8 cellular contexts compared by ENCODE assay signal in genomic region chr11:30960387-30960992, GRCh38.
DNase-seq lines count a peak whose midpoint lies in the region; TF ChIP-seq lines count a peak whose summit lies in the region.

No MANE protein-coding gene starts in this region.

- no peak overlapping the region for H2AFZ ChIP-seq in osteoblast (ENCODE audit: low read length)

- intact Hi-C loops in vagina (cut with DNase I): no loop called here

- H3K9me3 ChIP-seq in osteoblast (ENCODE audit: low read depth, low read length): no peaks in the 10 kb centered on the region
- H3K9me3 ChIP-seq in vagina: no peaks in the 10 kb centered on the region

- H3K4me2 ChIP-seq in osteoblast (ENCODE audit: insufficient read depth, low read length): no peak overlapping the region

- H3K27ac ChIP-seq in osteoblast (ENCODE audit: low read depth, low read length) (no peak overlapping the region), vagina (no peak overlapping the region)

- H3K36me3 ChIP-seq in osteoblast (ENCODE audit: insufficient read depth, low read length): no peaks in the 10 kb centered on the region
- no peaks in the 10 kb centered on the region for H3K36me3 ChIP-seq in vagina

- no peak for TF ChIP-seq POLR2A in vagina (IDR thresholded peaks at IDR 0.05)

- TF ChIP-seq CTCF in osteoblast (IDR thresholded peaks at IDR 0.05; ENCODE audit: extremely low read depth, low read depth, low read length) (peak; percentile 44), vagina (IDR thresholded peaks at IDR 0.05) (no peak)

- no peaks in the 10 kb centered on the region for H3K4me1 ChIP-seq in osteoblast (ENCODE audit: insufficient read depth, low read length)
- no peaks in the 10 kb centered on the region for H3K4me1 ChIP-seq in vagina

- H3K27me3 ChIP-seq in osteoblast (ENCODE audit: insufficient read depth, low read length) (no peaks in the 10 kb centered on the region), vagina (no peaks in the 10 kb centered on the region)

- no peaks in the 10 kb centered on the region for H4K20me1 ChIP-seq in osteoblast (ENCODE audit: insufficient read depth, low read length)

- H3K4me3 ChIP-seq in osteoblast (ENCODE audit: insufficient read depth, low read length) (no peak overlapping the region), vagina (no peak overlapping the region)

- H3K79me2 ChIP-seq in osteoblast (ENCODE audit: insufficient read depth, low read length): no peaks in the 10 kb centered on the region

- DNase-seq in SIG-M5 treated with dmso at 0.1 percent for 504 hours (lab: John Stamatoyannopoulos, UW; ENCODE audit: unreplicated experiment): peak; percentile 43
- no peak for DNase-seq in SIG-M5 (lab: John Stamatoyannopoulos, UW)
- DNase-seq in NCI-H345 (lab: John Stamatoyannopoulos, UW): peak; percentile 33
- peak; percentile 26 for DNase-seq in cerebellum (ENCODE audit: low spot score)
- no peak for DNase-seq in osteoblast (ENCODE audit: insufficient read length, low spot score, missing footprints)
- DNase-seq in central memory CD4-positive, alpha-beta T cell: no peak
- no peak for DNase-seq in vagina (ENCODE audit: extremely low spot score in 2 of 2)
- no peak for DNase-seq in activated naive CD4-positive, alpha-beta T cell (lab: John Stamatoyannopoulos, UW)

Comparison
In these comparisons a context has a peak if more than half of its experiments do, and no peak if none do; other contexts are left out.
1. DNase-seq: peak in SIG-M5 treated with dmso at 0.1 percent for 504 hours (single experiment), NCI-H345 (single experiment) and cerebellum (single experiment); none in SIG-M5 (single experiment), osteoblast (single experiment), central memory CD4-positive, alpha-beta T cell (single experiment), vagina (0 of 2) and activated naive CD4-positive, alpha-beta T cell (0 of 4).